8 cellular contexts compared by ENCODE assay signal in genomic region chr5:472656-473343, GRCh38. TPM values are rescaled to one million over a fixed set of nuclear protein-coding genes. Genes with fewer than 3 reads are reported as not detected.
DNase-seq lines count a peak whose midpoint lies in the region; ATAC-seq, FAIRE-seq and TF ChIP-seq lines count a peak whose summit lies in the region.

No MANE protein-coding gene starts in this region.

- DNase-seq in GM12891 (ENCODE audit: insufficient read length, low spot score): peak; percentile 99
- peak; percentile 82 for DNase-seq in NCI-H1105 treated with DMSO at 0.1 percent for 48 hours (lab: John Stamatoyannopoulos, UW)
- DNase-seq in T-helper 1 cell: peak; percentile 78 to 93 (median 85)
- DNase-seq in amniotic stem cell (lab: John Stamatoyannopoulos, UW): peak; percentile 66
- peak; percentile 95 for DNase-seq in left ventricle myocardium superior
- DNase-seq in psoas muscle: peak; percentile 89 to 94
- DNase-seq in ureter (ENCODE audit: low spot score): peak; percentile 90

- peaks cover 14% of the 10 kb centered on the region for H3K4me1 ChIP-seq in psoas muscle

- peak overlapping the region; percentile 86 for H3K27ac ChIP-seq in psoas muscle

- peak; percentile 76 for ATAC-seq in HG02642 (IDR thresholded peaks at IDR 0.05; ENCODE audit: poor library complexity, unreplicated experiment)
- ATAC-seq in left ventricle myocardium superior: peak; percentile 88
- ATAC-seq in psoas muscle: peak; percentile 84 to 93 (median 88)

- H3K27me3 ChIP-seq in psoas muscle (ENCODE audit: insufficient read depth in 3 of 3, low read length in 2 of 3): peaks cover 0 to 29% (median 20%) of the 10 kb centered on the region in 3 donors

- intact Hi-C loops in left ventricle myocardium superior (cut with micrococcal nuclease): no loop called here
- intact Hi-C loops in psoas muscle (cut with DNase I): loop anchor here (10.0 kb wide), 1 partner anchor 142 kb away; the partner anchor contains the start of gene CEP72 (in 2 of the 2)

- WGBS in psoas muscle, 3 donors: 0 to 1% (median 1%) methylated on average over 38 to 106 of the region's 106 CpGs

- peak; percentile 74 for TF ChIP-seq POLR2A in GM12891 (IDR thresholded peaks at IDR 0.05; ENCODE audit: low read depth, low read length)

- H3K4me3 ChIP-seq in psoas muscle: peak overlapping the region; percentile 72

- no peak for TF ChIP-seq CTCF in psoas muscle (IDR thresholded peaks at IDR 0.05)

- peak; percentile 99 for FAIRE-seq in GM12891 (lab: Jason Lieb, UNC)

- H3K9me3 ChIP-seq in psoas muscle: no peaks in the 10 kb centered on the region

- peaks cover 0 to 18% of the 10 kb centered on the region in 2 donors for H3K36me3 ChIP-seq in psoas muscle (ENCODE audit: insufficient read depth in 1 of 2, low read depth in 1 of 2)

TF ChIP-seq in GM12891, 5 proteins besides CTCF, POLR2A, EP300 and RAD21:
- peak; percentile 72; the same call in 1 of the 2 replicates for TF ChIP-seq POLR2AphosphoS5 (IDR thresholded peaks at IDR 0.05; ENCODE audit: low read depth, low read length)
- TF ChIP-seq SPI1 (IDR thresholded peaks at IDR 0.05; ENCODE audit: low read depth, low read length): no peak
- TF ChIP-seq POU2F2 (IDR thresholded peaks at IDR 0.05; ENCODE audit: low read depth, low read length): no peak
- TF ChIP-seq TAF1 (IDR thresholded peaks at IDR 0.05; ENCODE audit: low read depth, low read length): peak; percentile 32; the same call in 1 of the 2 replicates
- TF ChIP-seq PAX5 (IDR thresholded peaks at IDR 0.05; ENCODE audit: insufficient read depth, low read length, severe bottlenecking): peak; percentile 88

RNA-seq across cellular contexts. Expression of gene EXOC3, which starts 29.8 kb away (rescaled TPM):
- 46.1 TPM for polyA plus RNA-seq in GM12891 (2012; ENCODE audit: low read depth, missing spikeins)
- total RNA-seq in left ventricle myocardium superior (49.1 TPM), psoas muscle (10 to 100 TPM; 55.8 to 62.7 (median 59.1) TPM), ureter (63.3 TPM)
- 10 to 100 TPM; 38.2 to 63.4 (median 49.4) TPM for polyA plus RNA-seq in psoas muscle

RNA-seq across cellular contexts. Expression of gene SLC9A3, which starts 51.4 kb away (rescaled TPM):
- polyA plus RNA-seq in GM12891 (2012; ENCODE audit: low read depth, missing spikeins): 1.8 TPM
- total RNA-seq in left ventricle myocardium superior (1.3 TPM), psoas muscle (1 to 10 TPM in 2 of 4 donors, under 1 TPM in 2; 0.81 to 1.7 (median 1.0) TPM), ureter (1.1 TPM)
- 1 to 10 TPM; 1.2 to 1.7 (median 1.6) TPM for polyA plus RNA-seq in psoas muscle

Comparison
In these comparisons a context has a peak if more than half of its experiments do, and no peak if none do; other contexts are left out.
1. Peak in every context shown above with its lines: DNase-seq, ATAC-seq, H3K4me3 ChIP-seq and H3K27ac ChIP-seq.